Comparison of ENCODE assay signal across 8 cellular contexts in the genomic region with DNA sequence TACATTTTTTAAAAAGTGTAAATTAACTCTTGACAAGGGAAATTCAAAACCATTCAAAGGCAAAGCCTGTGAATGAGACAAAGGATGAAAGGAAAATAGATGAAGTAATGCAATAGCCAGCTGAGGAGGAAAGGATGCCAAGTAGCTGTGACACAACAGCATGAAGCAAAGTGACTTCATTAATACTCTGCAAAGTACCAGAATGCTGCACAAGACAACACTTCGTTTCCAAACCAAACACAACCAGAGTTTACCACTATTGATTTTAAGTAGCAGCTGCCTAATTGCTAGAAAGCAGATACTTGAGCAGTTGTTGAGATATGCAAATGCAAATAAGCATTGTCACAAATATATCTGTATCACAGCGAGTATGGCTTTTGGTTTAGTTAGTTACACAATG. TPM values are rescaled to one million over a fixed set of nuclear protein-coding genes. Genes with fewer than 3 reads are reported as not detected.
DNase-seq lines count a peak whose midpoint lies in the region; ATAC-seq, FAIRE-seq and TF ChIP-seq lines count a peak whose summit lies in the region.
"Not testable (repeated sequence)": the region's sequence is repeated elsewhere in the genome, so short reads cannot be mapped to it uniquely, and the experiment has no call there.

No MANE protein-coding gene starts in this region.

- H3K4me1 Mint-ChIP-seq in GM23338 = peaks cover 30% of the 10 kb centered on the region

- FAIRE-seq in keratinocyte (lab: Jason Lieb, UNC) = peak; percentile 5

- H3K9ac ChIP-seq in keratinocyte (ENCODE audit: control insufficient read depth, extremely low read depth, insufficient read depth, low read length) = not testable (repeated sequence)

- not testable (repeated sequence) for H4K20me1 ChIP-seq in GM23338 (replicated peaks; ENCODE audit: insufficient read depth); keratinocyte (ENCODE audit: control insufficient read depth, extremely low read depth, insufficient read depth, low read length)

- peaks cover 20% of the 10 kb centered on the region for H3K4me1 ChIP-seq in GM23338 (ENCODE audit: insufficient read depth)
- not testable (repeated sequence) for H3K4me1 ChIP-seq in keratinocyte (ENCODE audit: control insufficient read depth, extremely low read depth, insufficient read depth, low read length)

- peak overlapping the region; percentile 13; the same call in 1 of the 2 replicates for H3K4me3 ChIP-seq in GM23338
- not testable (repeated sequence) for H3K4me3 ChIP-seq in keratinocyte (ENCODE audit: control insufficient read depth in 2 of 3, extremely low read depth in 1 of 3, insufficient read depth in 2 of 3, low read depth in 1 of 3, low read length in 3 of 3)

- TF ChIP-seq CTCF in GM23338 (conservative IDR thresholded peaks at IDR 0.05; ENCODE audit: low read depth in 2 of 2); keratinocyte (optimal IDR thresholded peaks at IDR 0.05 in 1 of 3, IDR thresholded peaks at IDR 0.05 in 1 of 3, conservative IDR thresholded peaks at IDR 0.05 in 1 of 3; ENCODE audit: extremely low read depth in 1 of 3, insufficient read depth in 2 of 3, low read length in 3 of 3): not testable (repeated sequence)

- H3K27me3 ChIP-seq in GM23338 (ENCODE audit: insufficient read depth); keratinocyte (ENCODE audit: control insufficient read depth, extremely low read depth, insufficient read depth, low read length): not testable (repeated sequence)

- not testable (repeated sequence) for H3K27ac Mint-ChIP-seq in GM23338

- peak overlapping the region; percentile 21; the same call in 1 of the 2 replicates for H3K4me2 ChIP-seq in GM23338
- not testable (repeated sequence) for H3K4me2 ChIP-seq in keratinocyte (ENCODE audit: control insufficient read depth, extremely low read depth, insufficient read depth, low read depth, low read length)

- not testable (repeated sequence) for H3K9me1 ChIP-seq in keratinocyte (ENCODE audit: control insufficient read depth, extremely low read depth, insufficient read depth, low read length)

- H3F3A ChIP-seq in GM23338 (replicated peaks; ENCODE audit: low read depth) = not testable (repeated sequence)

- dilution Hi-C loops in keratinocyte (cut with MboI; ENCODE audit: extremely low pct_ligation_motif_present, low sequenced_read_pairs) = not testable (repeated sequence)

- H3K27ac ChIP-seq in GM23338 (ENCODE audit: low read depth); keratinocyte (ENCODE audit: control insufficient read depth, insufficient read depth, low read length): not testable (repeated sequence)

- H3K9me3 Mint-ChIP-seq in GM23338 = not testable (repeated sequence)

- ATAC-seq in GM23338 = peak; percentile 29; the same call in 1 of the 3 replicates

- not testable (repeated sequence) for H3K9me3 ChIP-seq in keratinocyte (ENCODE audit: control insufficient read depth, low read depth, low read length)

- H3K27me3 Mint-ChIP-seq in GM23338 (ENCODE audit: insufficient read depth, low read depth, poor library complexity) = not testable (repeated sequence)

- H3K4me3 Mint-ChIP-seq in GM23338 = not testable (repeated sequence)

- not testable (repeated sequence) for H2AFZ ChIP-seq in GM23338; keratinocyte (ENCODE audit: control insufficient read depth, low read length)

- not testable (repeated sequence) for H3K36me3 ChIP-seq in GM23338 (ENCODE audit: insufficient read depth); keratinocyte (ENCODE audit: control insufficient read depth in 2 of 2, extremely low read depth in 1 of 2, insufficient read depth in 2 of 2, low read length in 2 of 2)

- H3K36me3 Mint-ChIP-seq in GM23338 (ENCODE audit: low read depth) = not testable (repeated sequence)

- H3K9me2 ChIP-seq in GM23338 (ENCODE audit: insufficient read depth) = not testable (repeated sequence)

- DNase-seq in COLO668 (lab: John Stamatoyannopoulos, UW; ENCODE audit: unreplicated experiment) = peak; percentile 7
- DNase-seq in GM23338 (ENCODE audit: low spot score); keratinocyte (ENCODE audit: low read depth, low spot score): not testable (repeated sequence)
- DNase-seq in NCI-H1436 treated with DMSO at 0.1 percent for 48 hours (lab: John Stamatoyannopoulos, UW) = peak; percentile 60
- DNase-seq in NCI-H2107 treated with DMSO at 0.1 percent for 48 hours (lab: John Stamatoyannopoulos, UW; ENCODE audit: unreplicated experiment) = peak; percentile 91
- DNase-seq in NCI-H69 (lab: John Stamatoyannopoulos, UW) = peak; percentile 89
- DNase-seq in astrocyte of the hippocampus (ENCODE audit: low read depth, low spot score) = peak; percentile 18
- peak; percentile 45 for DNase-seq in superior temporal gyrus (ENCODE audit: extremely low spot score)

- H3K79me2 ChIP-seq in GM23338 (replicated peaks; ENCODE audit: insufficient read depth); keratinocyte (ENCODE audit: control insufficient read depth, insufficient read depth, low read length): not testable (repeated sequence)

RNA-seq across cellular contexts. Expression of gene POMZP3, which starts 54.7 kb away (rescaled TPM):
- total RNA-seq in GM23338 (2014; rRNA removed; shearing (Covaris generic)) = 3.3 and 9.1 TPM in 2 replicates
- polyA plus RNA-seq in GM23338 (2016; fragmentation: Nextera tagmentation; extraction: Ambion mirVana) = 6.8 and 8.7 TPM in 2 replicates
- 6.9 to 11.7 TPM (median 9.1 TPM) in 3 replicates for polyA plus RNA-seq in keratinocyte
- 14.9 TPM for polyA plus RNA-seq in keratinocyte (2011; ENCODE audit: low read depth)
- 8.7 and 8.9 TPM in 2 replicates for polyA plus RNA-seq in keratinocyte (2011; cell fraction: cytosol; rRNA removed)
- 5.9 and 6.2 TPM in 2 replicates for polyA plus RNA-seq in keratinocyte (2011; cell fraction: nucleus; rRNA removed)
- polyA plus RNA-seq in keratinocyte (2012; ENCODE audit: low replicate concordance) = 22.3 and 24.1 TPM in 2 replicates
- polyA minus RNA-seq in keratinocyte = 10.9 to 32.7 TPM (median 15.6 TPM) in 3 replicates
- 13.8 TPM for polyA minus RNA-seq in keratinocyte (2011; cell fraction: cytosol; rRNA and poly(A)+ RNA removed)
- 5.1 and 7.7 TPM in 2 replicates for polyA minus RNA-seq in keratinocyte (2011; cell fraction: nucleus; rRNA and poly(A)+ RNA removed)
